Comparison of ENCODE assay signal across 2 cellular contexts in genomic region chr7:135825406-135825805, GRCh38.
TF ChIP-seq lines count a peak whose summit lies in the region.

No MANE protein-coding gene starts in this region.

TF ChIP-seq in HepG2, 621 proteins besides CTCF, POLR2A, EP300 and RAD21:
- TF ChIP-seq NBN (conservative IDR thresholded peaks at IDR 0.05) = no peak
- TF ChIP-seq, protein P1, sequence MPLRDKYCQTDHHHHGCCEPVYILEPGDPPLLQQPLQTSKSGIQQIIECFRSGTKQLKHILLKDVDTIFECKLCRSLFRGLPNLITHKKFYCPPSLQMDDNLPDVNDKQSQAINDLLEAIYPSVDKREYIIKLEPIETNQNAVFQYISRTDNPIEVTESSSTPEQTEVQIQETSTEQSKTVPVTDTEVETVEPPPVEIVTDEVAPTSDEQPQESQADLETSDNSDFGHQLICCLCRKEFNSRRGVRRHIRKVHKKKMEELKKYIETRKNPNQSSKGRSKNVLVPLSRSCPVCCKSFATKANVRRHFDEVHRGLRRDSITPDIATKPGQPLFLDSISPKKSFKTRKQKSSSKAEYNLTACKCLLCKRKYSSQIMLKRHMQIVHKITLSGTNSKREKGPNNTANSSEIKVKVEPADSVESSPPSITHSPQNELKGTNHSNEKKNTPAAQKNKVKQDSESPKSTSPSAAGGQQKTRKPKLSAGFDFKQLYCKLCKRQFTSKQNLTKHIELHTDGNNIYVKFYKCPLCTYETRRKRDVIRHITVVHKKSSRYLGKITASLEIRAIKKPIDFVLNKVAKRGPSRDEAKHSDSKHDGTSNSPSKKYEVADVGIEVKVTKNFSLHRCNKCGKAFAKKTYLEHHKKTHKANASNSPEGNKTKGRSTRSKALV (CRISPR knock-in tag; IDR thresholded peaks at IDR 0.05) = no peak
- no peak for TF ChIP-seq RBM39 (IDR thresholded peaks at IDR 0.05; ENCODE audit: low read depth, low read length, poor library complexity, severe bottlenecking)
- TF ChIP-seq RBM22 (optimal IDR thresholded peaks at IDR 0.05; ENCODE audit: low read length) = no peak
- no peak for TF ChIP-seq RBAK (CRISPR knock-in tag; IDR thresholded peaks at IDR 0.05)
- no peak for TF ChIP-seq RXRA (CRISPR knock-in tag; IDR thresholded peaks at IDR 0.05)
- TF ChIP-seq ZBTB46 (CRISPR knock-in tag; IDR thresholded peaks at IDR 0.05; ENCODE audit: borderline replicate concordance) = no peak

TF ChIP-seq in H1, 55 proteins besides CTCF, POLR2A, EP300 and RAD21:
- no peak for TF ChIP-seq BRCA1 (IDR thresholded peaks at IDR 0.05; ENCODE audit: low read depth, low read length)
- no peak for TF ChIP-seq RBBP5 (IDR thresholded peaks at IDR 0.05; ENCODE audit: borderline replicate concordance, low read depth, low read length)
